9 cellular contexts compared by ENCODE assay signal in genomic region chr11:119509969-119510401, GRCh38.
A peak's percentile ranks its signal among the peaks of the same experiment; 100 is the strongest.
DNase-seq lines count a peak whose midpoint lies in the region; ATAC-seq and TF ChIP-seq lines count a peak whose summit lies in the region.
"Had no signal": no experiment of that assay in that cellular context is flagged by ENCODE, and none has a peak within 500 bp of the region (broad histone marks: within the 10 kb centered on the region; RNA-seq: fewer than 3 reads in every experiment).

No MANE protein-coding gene starts in this region.

- peak overlapping the region; percentile 33 to 75 for H3K4me3 Mint-ChIP-seq in activated T-cell treated with anti-CD3 and anti-CD28 coated beads, Interleukin-2, amount 50 U/mL, for 72 hours
- H3K4me3 Mint-ChIP-seq in CD8-positive, alpha-beta T cell: no peak overlapping the region
- no peak overlapping the region for H3K4me3 Mint-ChIP-seq in mesothelial cell of epicardium
- H3K4me3 Mint-ChIP-seq: T-cell had no signal

- peaks cover 23% of the 10 kb centered on the region for H3K4me1 Mint-ChIP-seq in activated T-cell treated with anti-CD3 and anti-CD28 coated beads, Interleukin-2, amount 50 U/mL, for 72 hours (ENCODE audit: low read depth)
- H3K4me1 Mint-ChIP-seq in CD8-positive, alpha-beta T cell (ENCODE audit: low read depth): no peaks in the 10 kb centered on the region
- H3K4me1 Mint-ChIP-seq in mesothelial cell of epicardium: no peaks in the 10 kb centered on the region
- H3K4me1 Mint-ChIP-seq: T-cell had no signal

- POLR2A ChIA-PET in CD8-positive, alpha-beta T cell (lab: Charles Lee): no interaction called here

- no peaks in the 10 kb centered on the region for H3K36me3 Mint-ChIP-seq in activated T-cell treated with anti-CD3 and anti-CD28 coated beads, Interleukin-2, amount 50 U/mL, for 72 hours (ENCODE audit: insufficient read depth in 2 of 2)
- H3K36me3 Mint-ChIP-seq in CD8-positive, alpha-beta T cell: no peaks in the 10 kb centered on the region
- no peaks in the 10 kb centered on the region for H3K36me3 Mint-ChIP-seq in mesothelial cell of epicardium
- H3K36me3 Mint-ChIP-seq: T-cell had no signal

- DNase-seq in GM10266 (ENCODE audit: extremely low spot score) (peak; percentile 69), lung (ENCODE audit: low spot score) (no peak), NCI-H345 treated with DMSO at 0.1 percent for 48 hours (lab: John Stamatoyannopoulos, UW; ENCODE audit: unreplicated experiment) (no peak), mesothelial cell of epicardium (ENCODE audit: low spot score in 2 of 2, unreplicated experiment in 2 of 2) (no peak)
- peak; percentile 40 to 43 for DNase-seq in activated T-cell treated with anti-CD3 and anti-CD28 coated beads, Interleukin-2, amount 50 U/mL, for 72 hours
- no peak for DNase-seq in CD8-positive, alpha-beta T cell

- no peak for TF ChIP-seq CTCF in GM10266 (IDR thresholded peaks at IDR 0.05; ENCODE audit: control insufficient read depth, insufficient read depth, low read depth, missing control alignments)
- TF ChIP-seq CTCF in lung (IDR thresholded peaks at IDR 0.05; ENCODE audit: control extremely low read depth, extremely low read depth): no peak
- no peak for TF ChIP-seq CTCF in CD8-positive, alpha-beta T cell (IDR thresholded peaks at IDR 0.05)
- no peak for TF ChIP-seq CTCF in mesothelial cell of epicardium (IDR thresholded peaks at IDR 0.05; ENCODE audit: unreplicated experiment)

- no peak overlapping the region for H3K27ac Mint-ChIP-seq in activated T-cell treated with anti-CD3 and anti-CD28 coated beads, Interleukin-2, amount 50 U/mL, for 72 hours
- H3K27ac Mint-ChIP-seq in CD8-positive, alpha-beta T cell: no peak overlapping the region
- H3K27ac Mint-ChIP-seq in mesothelial cell of epicardium: no peak overlapping the region
- H3K27ac Mint-ChIP-seq: T-cell had no signal

- CTCF ChIA-PET in CD8-positive, alpha-beta T cell (lab: Charles Lee): no interaction called here

- H3K36me3 ChIP-seq in lung (ENCODE audit: control insufficient read depth in 2 of 2, insufficient read depth in 2 of 2, low read length in 2 of 2): no peaks in the 10 kb centered on the region
- no peaks in the 10 kb centered on the region for H3K36me3 ChIP-seq in CD8-positive, alpha-beta T cell (ENCODE audit: insufficient read depth, low read length)

- H3K9me3 ChIP-seq in lung (ENCODE audit: control insufficient read depth in 2 of 2, insufficient read depth in 1 of 2, low read length in 1 of 2): no peaks in the 10 kb centered on the region
- no peaks in the 10 kb centered on the region for H3K9me3 ChIP-seq in CD8-positive, alpha-beta T cell (ENCODE audit: low read length)

- H3K27ac ChIP-seq in lung (ENCODE audit: low read depth in 1 of 2, low read length in 1 of 2): no peak overlapping the region
- no peak overlapping the region for H3K27ac ChIP-seq in CD8-positive, alpha-beta T cell (ENCODE audit: low read depth, low read length)

- no peak overlapping the region for H3K4me3 ChIP-seq in lung
- H3K4me3 ChIP-seq in CD8-positive, alpha-beta T cell (ENCODE audit: low read depth, low read length): no peak overlapping the region

- no peaks in the 10 kb centered on the region for H3K27me3 ChIP-seq in lung (ENCODE audit: control insufficient read depth, insufficient read depth)
- H3K27me3 ChIP-seq in CD8-positive, alpha-beta T cell (ENCODE audit: insufficient read depth, low read length): no peaks in the 10 kb centered on the region

- peak; percentile 83 for ATAC-seq in GM21360 (IDR thresholded peaks at IDR 0.05; ENCODE audit: unreplicated experiment)
- ATAC-seq in HG03521 (IDR thresholded peaks at IDR 0.05; ENCODE audit: unreplicated experiment): peak; percentile 65
- peak; percentile 90 to 93 for ATAC-seq in activated T-cell treated with anti-CD3 and anti-CD28 coated beads, Interleukin-2, amount 50 U/mL, for 72 hours (replicated peaks in 1 of 2)
- ATAC-seq in lung (ENCODE audit: insufficient read depth, low FRiP score): peak; percentile 76
- ATAC-seq in CD8-positive, alpha-beta T cell: no peak
- ATAC-seq: T-cell had no signal

- no peaks in the 10 kb centered on the region for H3K4me1 ChIP-seq in lung (ENCODE audit: control insufficient read depth in 2 of 2, insufficient read depth in 2 of 2, low read length in 2 of 2)
- H3K4me1 ChIP-seq in CD8-positive, alpha-beta T cell (ENCODE audit: insufficient read depth, low read length): no peaks in the 10 kb centered on the region

- WGBS in lung, 2 donors: 47 to 52% methylated on average over 5 of the region's 5 CpGs

- no peaks in the 10 kb centered on the region for H3K9me3 Mint-ChIP-seq in activated T-cell treated with anti-CD3 and anti-CD28 coated beads, Interleukin-2, amount 50 U/mL, for 72 hours
- H3K9me3 Mint-ChIP-seq in CD8-positive, alpha-beta T cell: no peaks in the 10 kb centered on the region
- peaks cover 3% of the 10 kb centered on the region for H3K9me3 Mint-ChIP-seq in mesothelial cell of epicardium
- H3K9me3 Mint-ChIP-seq: T-cell had no signal

- H3K27me3 Mint-ChIP-seq in activated T-cell treated with anti-CD3 and anti-CD28 coated beads, Interleukin-2, amount 50 U/mL, for 72 hours (ENCODE audit: low read depth): peaks cover 7% of the 10 kb centered on the region
- peaks cover 10% of the 10 kb centered on the region for H3K27me3 Mint-ChIP-seq in CD8-positive, alpha-beta T cell (ENCODE audit: low read depth)
- H3K27me3 Mint-ChIP-seq in mesothelial cell of epicardium (ENCODE audit: low read depth): peaks cover 49% of the 10 kb centered on the region

- intact Hi-C loops in CD8-positive, alpha-beta T cell (cut with DNase I, micrococcal nuclease): no loop called here

Comparison
In these comparisons a context has a peak if more than half of its experiments do, and no peak if none do; other contexts are left out.
1. DNase-seq: peak in GM10266 (single experiment) and activated T-cell treated with anti-CD3 and anti-CD28 coated beads, Interleukin-2, amount 50 U/mL, for 72 hours (2 of 2); none in lung (single experiment), NCI-H345 treated with DMSO at 0.1 percent for 48 hours (single experiment), CD8-positive, alpha-beta T cell (0 of 7) and mesothelial cell of epicardium (0 of 2).
2. H3K4me3 Mint-ChIP-seq: peak in activated T-cell treated with anti-CD3 and anti-CD28 coated beads, Interleukin-2, amount 50 U/mL, for 72 hours (2 of 2); none in CD8-positive, alpha-beta T cell (single experiment) and mesothelial cell of epicardium (single experiment).